Comparison of ENCODE assay signal across 33 cellular contexts in genomic region chr7:142896741-142897379, GRCh38. TPM values are rescaled to one million over a fixed set of nuclear protein-coding genes. Genes with fewer than 3 reads are reported as not detected.
"Had no signal": no experiment of that assay in that cellular context is flagged by ENCODE, and none has a peak within 500 bp of the region (broad histone marks: within the 10 kb centered on the region; RNA-seq: fewer than 3 reads in every experiment).

No MANE protein-coding gene starts in this region.

- H3K36me3 Mint-ChIP-seq: activated CD4-positive, alpha-beta memory T cell treated with anti-CD3 and anti-CD28 coated beads for 36 hours; activated naive CD4-positive, alpha-beta T cell treated with anti-CD3 and anti-CD28 coated beads, Interleukin-2, amount 50 U/mL, for 72 hours; brain; IgD-negative memory B cell; T-cell had no signal

- H3K9me3 Mint-ChIP-seq: activated CD4-positive, alpha-beta memory T cell treated with anti-CD3 and anti-CD28 coated beads for 36 hours; activated CD4-positive, alpha-beta T cell treated with anti-CD3 and anti-CD28 coated beads, Interleukin-2, amount 10 ng/mL, durations not matched to agents 7 days and 5 days; activated naive CD4-positive, alpha-beta T cell treated with anti-CD3 and anti-CD28 coated beads, Interleukin-2, amount 50 U/mL, for 72 hours; activated naive CD8-positive, alpha-beta T cell treated with anti-CD3 and anti-CD28 coated beads, Interleukin-2, amount 50 U/mL, for 24 hours; activated T-cell treated with anti-CD3 and anti-CD28 coated beads, Interleukin-2, amount 50 U/mL, for 24 hours; activated T-helper 1 cell treated with anti-CD3 and anti-CD28 coated beads, Interleukin-12 subunit alpha, Interleukin-12 subunit beta, Interleukin-2, Interleukin-4 antibody, amounts not matched to agents 30 ng/mL and 10 ng/mL and 1 ng/mL, durations not matched to agents 14 hours and 24 hours and 36 hours; brain; T-cell had no signal

- H3K27me3 ChIP-seq: cardiac muscle cell had no signal

- H3K4me3 ChIP-seq: cardiac muscle cell had no signal

- H3K27ac Mint-ChIP-seq: activated CD4-positive, alpha-beta memory T cell treated with anti-CD3 and anti-CD28 coated beads for 36 hours; activated CD4-positive, alpha-beta T cell treated with anti-CD3 and anti-CD28 coated beads, Interleukin-2, amount 10 ng/mL, durations not matched to agents 7 days and 5 days; activated naive CD4-positive, alpha-beta T cell treated with anti-CD3 and anti-CD28 coated beads, Interleukin-2, amount 50 U/mL, for 72 hours; activated naive CD8-positive, alpha-beta T cell treated with anti-CD3 and anti-CD28 coated beads, Interleukin-2, amount 50 U/mL, for 24 hours; activated T-cell treated with anti-CD3 and anti-CD28 coated beads, Interleukin-2, amount 50 U/mL, for 24 hours; activated T-helper 1 cell treated with anti-CD3 and anti-CD28 coated beads, Interleukin-12 subunit alpha, Interleukin-12 subunit beta, Interleukin-2, Interleukin-4 antibody, amounts not matched to agents 30 ng/mL and 10 ng/mL and 1 ng/mL, durations not matched to agents 14 hours and 24 hours and 36 hours; brain had no signal

- H3K36me3 ChIP-seq: cardiac muscle cell had no signal

- H3K4me1 Mint-ChIP-seq: activated naive CD8-positive, alpha-beta T cell treated with anti-CD3 and anti-CD28 coated beads, Interleukin-2, amount 50 U/mL, for 24 hours; brain; IgD-negative memory B cell; T-cell had no signal

- DNase-seq: activated CD4-positive, alpha-beta memory T cell treated with anti-CD3 and anti-CD28 coated beads for 36 hours; activated CD4-positive, alpha-beta T cell treated with anti-CD3 and anti-CD28 coated beads, Interleukin-2, amount 10 ng/mL, durations not matched to agents 7 days and 5 days; activated CD4-positive, CD25-positive, alpha-beta regulatory T cell; activated effector memory CD4-positive, alpha-beta T cell treated with anti-CD3 and anti-CD28 coated beads, Interleukin-2, amount 50 U/mL, for 16 hours; activated naive CD4-positive, alpha-beta T cell treated with Interleukin-2 at 50 U/mL for 16 hours; activated naive CD8-positive, alpha-beta T cell treated with anti-CD3 and anti-CD28 coated beads, Interleukin-2, amount 50 U/mL, for 24 hours; activated T-cell treated with anti-CD3 and anti-CD28 coated beads, Interleukin-2, amount 50 U/mL, for 24 hours; amniotic stem cell; KG1; NCI-H1048; NCI-H146; NCI-H187 treated with DMSO at 0.1 percent for 48 hours; NCI-H2081 treated with DMSO at 0.1 percent for 48 hours; NCI-H2171; NCI-H226; NCI-H526; NCI-H82; SIG-M5; T-cell; T-helper 2 cell; T1000 had no signal

- H3K4me3 Mint-ChIP-seq: activated CD4-positive, alpha-beta memory T cell treated with anti-CD3 and anti-CD28 coated beads for 36 hours; activated CD4-positive, alpha-beta T cell treated with anti-CD3 and anti-CD28 coated beads, Interleukin-2, amount 10 ng/mL, durations not matched to agents 7 days and 5 days; activated naive CD8-positive, alpha-beta T cell treated with anti-CD3 and anti-CD28 coated beads, Interleukin-2, amount 50 U/mL, for 24 hours; activated T-cell treated with anti-CD3 and anti-CD28 coated beads, Interleukin-2, amount 50 U/mL, for 24 hours; activated T-helper 1 cell treated with anti-CD3 and anti-CD28 coated beads, Interleukin-12 subunit alpha, Interleukin-12 subunit beta, Interleukin-2, Interleukin-4 antibody, amounts not matched to agents 30 ng/mL and 10 ng/mL and 1 ng/mL, durations not matched to agents 14 hours and 24 hours and 36 hours; brain; IgD-negative memory B cell; T-cell had no signal

- ATAC-seq: activated naive CD4-positive, alpha-beta T cell treated with anti-CD3 and anti-CD28 coated beads, Interleukin-2, amount 50 U/mL, for 72 hours; activated naive CD8-positive, alpha-beta T cell treated with anti-CD3 and anti-CD28 coated beads, Interleukin-2, amount 50 U/mL, for 24 hours; T-cell had no signal

- H3K27ac ChIP-seq: cardiac muscle cell had no signal

RNA-seq across cellular contexts. Expression of gene TRPV6, which starts 11.3 kb away (rescaled TPM):
- total RNA-seq: activated CD4-positive, alpha-beta memory T cell treated with anti-CD3 and anti-CD28 coated beads for 36 hours; activated CD8-positive, alpha-beta memory T cell treated with anti-CD3 and anti-CD28 coated beads for 36 hours; activated T-helper 1 cell treated with anti-CD3 and anti-CD28 coated beads, Interleukin-12 subunit alpha, Interleukin-12 subunit beta, Interleukin-2, Interleukin-4 antibody, amounts not matched to agents 30 ng/mL and 10 ng/mL and 1 ng/mL, durations not matched to agents 14 hours and 24 hours and 36 hours; LHCN-M2; M059J; NCI-H460; OCI-LY7; RPMI7951; T-cell had no signal

RNA-seq across cellular contexts. Expression of gene TRPV5, which starts 36.7 kb away (rescaled TPM):
- total RNA-seq: activated CD4-positive, alpha-beta memory T cell treated with anti-CD3 and anti-CD28 coated beads for 36 hours; activated CD4-positive, alpha-beta T cell treated with anti-CD3 and anti-CD28 coated beads, Interleukin-2, amount 10 ng/mL, durations not matched to agents 7 days and 5 days; activated CD8-positive, alpha-beta memory T cell treated with anti-CD3 and anti-CD28 coated beads for 36 hours; activated naive CD4-positive, alpha-beta T cell treated with anti-CD3 and anti-CD28 coated beads, Interleukin-2, amount 50 U/mL, for 72 hours; activated T-helper 1 cell treated with anti-CD3 and anti-CD28 coated beads, Interleukin-12 subunit alpha, Interleukin-12 subunit beta, Interleukin-2, Interleukin-4 antibody, amounts not matched to agents 30 ng/mL and 10 ng/mL and 1 ng/mL, durations not matched to agents 14 hours and 24 hours and 36 hours; astrocyte; cardiac muscle cell; LHCN-M2; M059J; NCI-H460; RPMI7951; T-cell had no signal

RNA-seq across cellular contexts. Expression of gene EPHB6, which starts 42.0 kb away (rescaled TPM):
- total RNA-seq: M059J, NCI-H460, RPMI7951 had no signal

RNA-seq across cellular contexts. Expression of gene LLCFC1, which starts 42.4 kb away (rescaled TPM):
- total RNA-seq: activated CD4-positive, alpha-beta memory T cell treated with anti-CD3 and anti-CD28 coated beads for 36 hours; activated CD4-positive, alpha-beta T cell treated with anti-CD3 and anti-CD28 coated beads, Interleukin-2, amount 10 ng/mL, durations not matched to agents 7 days and 5 days; activated CD8-positive, alpha-beta memory T cell treated with anti-CD3 and anti-CD28 coated beads for 36 hours; activated naive CD4-positive, alpha-beta T cell treated with anti-CD3 and anti-CD28 coated beads, Interleukin-2, amount 50 U/mL, for 72 hours; activated T-helper 1 cell treated with anti-CD3 and anti-CD28 coated beads, Interleukin-12 subunit alpha, Interleukin-12 subunit beta, Interleukin-2, Interleukin-4 antibody, amounts not matched to agents 30 ng/mL and 10 ng/mL and 1 ng/mL, durations not matched to agents 14 hours and 24 hours and 36 hours; astrocyte; cardiac muscle cell; LHCN-M2; M059J; NCI-H460; OCI-LY7; RPMI7951; T-cell had no signal
